ENCODE assay signal across 11 cellular contexts in the genomic region with DNA sequence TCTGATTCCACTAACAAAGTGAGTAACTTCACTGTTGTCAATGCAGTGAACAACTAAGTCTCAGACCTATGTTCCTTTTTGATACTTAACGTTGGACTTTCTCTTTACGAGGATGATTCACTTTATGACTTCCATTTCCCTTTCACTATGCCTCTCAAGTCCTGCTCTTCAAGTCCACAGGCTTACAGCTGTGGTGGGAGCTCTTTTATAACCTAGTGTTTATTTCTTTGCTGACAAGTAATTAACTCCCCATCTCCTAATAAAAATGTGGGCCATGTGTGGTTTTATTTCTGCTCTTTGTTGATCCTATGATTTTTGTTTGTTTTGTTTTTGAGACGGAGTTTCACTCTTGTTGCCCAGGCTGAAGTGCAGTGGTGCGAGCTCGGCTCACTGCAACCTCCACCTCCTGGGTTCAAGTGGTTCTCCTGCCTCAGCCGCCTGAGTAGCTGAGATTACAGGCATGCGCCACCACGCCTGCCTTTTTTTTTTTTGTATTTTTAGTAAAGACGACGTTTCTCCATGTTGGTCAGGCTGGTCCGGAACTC.
DNase-seq lines count a peak whose midpoint lies in the region; ATAC-seq, FAIRE-seq and TF ChIP-seq lines count a peak whose summit lies in the region.
"Had no signal": no experiment of that assay in that cellular context is flagged by ENCODE, and none has a peak within 500 bp of the region (broad histone marks: within the 10 kb centered on the region; RNA-seq: fewer than 3 reads in every experiment).

No MANE protein-coding gene starts in this region.

- peak; percentile 97 for FAIRE-seq in endometrium (lab: Jason Lieb, UNC)

- intact Hi-C loops in transverse colon (cut with DNase I; ENCODE audit: low total_unique reads) = no loop called here
- intact Hi-C loops in spleen (cut with DNase I; ENCODE audit: low total_unique reads) = no loop called here

- no peak for DNase-seq in activated CD8-positive, alpha-beta memory T cell treated with anti-CD3 and anti-CD28 coated beads, Interleukin-2, amount 10 ng/mL, durations not matched to agents 7 days and 5 days
- no peak for DNase-seq in activated CD8-positive, alpha-beta memory T cell treated with anti-CD3 and anti-CD28 coated beads for 24 hours
- peak; percentile 7 for DNase-seq in NCI-H2029 (lab: John Stamatoyannopoulos, UW)
- peak; percentile 13 for DNase-seq in transverse colon
- no peak for DNase-seq in AML-193 (lab: John Stamatoyannopoulos, UW)
- DNase-seq in spleen = no peak
- DNase-seq: NCI-H1048 had no signal

- H3K27ac Mint-ChIP-seq in activated CD8-positive, alpha-beta memory T cell treated with anti-CD3 and anti-CD28 coated beads, Interleukin-2, amount 10 ng/mL, durations not matched to agents 7 days and 5 days = no peak overlapping the region

- H3K9me3 ChIP-seq in transverse colon (no peaks in the 10 kb centered on the region), spleen (no peaks in the 10 kb centered on the region)
- H3K9me3 ChIP-seq: BLaER1 treated with 17β-estradiol and CSF1 and Interleukin-3, amounts not matched to agents 10 nM and 100 nM had no signal

- TF ChIP-seq POLR2A in transverse colon (IDR thresholded peaks at IDR 0.05) (no peak), spleen (IDR thresholded peaks at IDR 0.05) (no peak)

- H3K4me1 ChIP-seq in transverse colon (peaks cover 0 to 13% (median 2%) of the 10 kb centered on the region in 4 donors), spleen (peaks cover 0 to 5% (median 0%) of the 10 kb centered on the region in 6 donors)
- H3K4me1 ChIP-seq: BLaER1 treated with 17β-estradiol and CSF1 and Interleukin-3, amounts not matched to agents 10 nM and 100 nM had no signal

- CTCF ChIA-PET in activated CD8-positive, alpha-beta memory T cell treated with anti-CD3 and anti-CD28 coated beads, Interleukin-2, amount 10 ng/mL, durations not matched to agents 7 days and 5 days (lab: Charles Lee) = interaction anchor here (1.0 kb wide), 1 partner anchor 98 kb away, joined by 3 read pairs; no protein-coding TSS in a partner anchor

- ATAC-seq in activated CD8-positive, alpha-beta memory T cell treated with anti-CD3 and anti-CD28 coated beads, Interleukin-2, amount 10 ng/mL, durations not matched to agents 7 days and 5 days = peak; percentile 71
- no peak for ATAC-seq in HG03139 (IDR thresholded peaks at IDR 0.05; ENCODE audit: unreplicated experiment)

- TF ChIP-seq EP300 in transverse colon (IDR thresholded peaks at IDR 0.05; ENCODE audit: low read depth) = no peak

- no peaks in the 10 kb centered on the region for H3K27me3 Mint-ChIP-seq in activated CD8-positive, alpha-beta memory T cell treated with anti-CD3 and anti-CD28 coated beads, Interleukin-2, amount 10 ng/mL, durations not matched to agents 7 days and 5 days
- H3K27me3 Mint-ChIP-seq: natural killer cell treated with Interleukin-12 subunit alpha and Interleukin-12 subunit beta and Interleukin-15 and Interleukin-18, amount 100 ng/mL, for 72 hours had no signal

- TF ChIP-seq CTCF in transverse colon (IDR thresholded peaks at IDR 0.05) (no peak), spleen (IDR thresholded peaks at IDR 0.05 in 8 of 11, conservative IDR thresholded peaks at IDR 0.05 in 3 of 11) (no peak)

- H3K4me1 Mint-ChIP-seq in activated CD8-positive, alpha-beta memory T cell treated with anti-CD3 and anti-CD28 coated beads, Interleukin-2, amount 10 ng/mL, durations not matched to agents 7 days and 5 days = peaks cover 20% of the 10 kb centered on the region

- H3K4me3 Mint-ChIP-seq in activated CD8-positive, alpha-beta memory T cell treated with anti-CD3 and anti-CD28 coated beads, Interleukin-2, amount 10 ng/mL, durations not matched to agents 7 days and 5 days = no peak overlapping the region
- H3K4me3 Mint-ChIP-seq: natural killer cell treated with Interleukin-12 subunit alpha and Interleukin-12 subunit beta and Interleukin-15 and Interleukin-18, amount 100 ng/mL, for 72 hours had no signal

- H3K27me3 ChIP-seq in transverse colon (no peaks in the 10 kb centered on the region), spleen (replicated peaks in 1 of 7) (no peaks in the 10 kb centered on the region)
- H3K27me3 ChIP-seq: BLaER1 treated with 17β-estradiol and CSF1 and Interleukin-3, amounts not matched to agents 10 nM and 100 nM had no signal

- H3K9me3 Mint-ChIP-seq in activated CD8-positive, alpha-beta memory T cell treated with anti-CD3 and anti-CD28 coated beads, Interleukin-2, amount 10 ng/mL, durations not matched to agents 7 days and 5 days (ENCODE audit: low read depth) = no peaks in the 10 kb centered on the region
- H3K9me3 Mint-ChIP-seq: natural killer cell treated with Interleukin-12 subunit alpha and Interleukin-12 subunit beta and Interleukin-15 and Interleukin-18, amount 100 ng/mL, for 72 hours had no signal

- in situ Hi-C loops in transverse colon (cut with MboI; ENCODE audit: low pct_ligation_motif_present in 1 of 4, low pct_unique_long_range_greater_than_20kb in 1 of 4, low sequenced_read_pairs in 3 of 4) = no loop called here

- H3K36me3 Mint-ChIP-seq in activated CD8-positive, alpha-beta memory T cell treated with anti-CD3 and anti-CD28 coated beads, Interleukin-2, amount 10 ng/mL, durations not matched to agents 7 days and 5 days = peaks cover 28% of the 10 kb centered on the region

- 44 to 64% methylated on average over 10 to 11 of the region's 11 CpGs for WGBS in transverse colon (ENCODE audit: low coverage in 1 of 2), 2 donors
- 86 to 92% (median 89%) methylated on average over 11 of the region's 11 CpGs for WGBS in spleen, 5 donors

- H3K36me3 ChIP-seq in transverse colon = peaks cover 0 to 33% (median 10%) of the 10 kb centered on the region in 4 donors
- peaks cover 0 to 98% (median 41%) of the 10 kb centered on the region in 6 donors for H3K36me3 ChIP-seq in spleen

- peak overlapping the region; percentile 39 to 68 (median 62) for H3K27ac ChIP-seq in transverse colon
- H3K27ac ChIP-seq in spleen = no peak overlapping the region
- H3K27ac ChIP-seq: BLaER1 treated with 17β-estradiol and CSF1 and Interleukin-3, amounts not matched to agents 10 nM and 100 nM had no signal

- H3K4me3 ChIP-seq in transverse colon (peak overlapping the region in 1 of 4 donors; percentile 17), spleen (no peak overlapping the region)
- H3K4me3 ChIP-seq: BLaER1 treated with 17β-estradiol and CSF1 and Interleukin-3, amounts not matched to agents 10 nM and 100 nM had no signal

Comparison
In these comparisons a context has a peak if more than half of its experiments do, and no peak if none do; other contexts are left out.
1. DNase-seq: peak in NCI-H2029 (single experiment) and transverse colon (single experiment); none in activated CD8-positive, alpha-beta memory T cell treated with anti-CD3 and anti-CD28 coated beads, Interleukin-2, amount 10 ng/mL, durations not matched to agents 7 days and 5 days (single experiment), activated CD8-positive, alpha-beta memory T cell treated with anti-CD3 and anti-CD28 coated beads for 24 hours (single experiment), AML-193 (0 of 2) and spleen (single experiment).
2. H3K27ac ChIP-seq: peak in transverse colon (4 of 4); none in spleen (0 of 8).